Comparison of ENCODE assay signal across 14 cellular contexts in the genomic region with DNA sequence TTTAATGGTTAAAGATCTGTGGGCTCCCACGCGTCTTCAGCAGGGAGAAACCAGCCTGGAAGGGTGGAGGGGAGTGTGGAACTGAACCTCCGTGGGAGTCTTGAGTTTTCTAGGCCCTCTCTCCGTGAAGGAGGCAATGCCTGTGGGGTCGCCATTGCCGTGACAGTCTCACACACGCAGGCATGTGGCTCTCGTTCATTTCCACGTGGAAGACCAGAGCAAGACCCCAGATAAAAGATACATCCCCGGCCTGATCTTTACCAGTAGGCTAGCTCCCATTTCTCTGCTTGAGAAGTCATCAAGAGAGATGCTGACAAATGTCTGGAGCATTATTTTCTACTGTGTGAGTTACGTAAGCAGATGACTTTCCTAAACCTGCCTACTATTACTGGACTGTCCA.
"Had no signal": no experiment of that assay in that cellular context is flagged by ENCODE, and none has a peak within 500 bp of the region (broad histone marks: within the 10 kb centered on the region; RNA-seq: fewer than 3 reads in every experiment).

No MANE protein-coding gene starts in this region.

- H3K4me1 Mint-ChIP-seq: activated naive CD8-positive, alpha-beta T cell treated with anti-CD3 and anti-CD28 coated beads, Interleukin-2, amount 50 U/mL, for 24 hours; activated T-helper 17 cell treated with anti-CD3 and anti-CD28 coated beads, Interleukin-2, amount 50 U/mL, for 72 hours; stimulated activated memory B cell treated with anti-CD40 and anti-IgM and Interleukin-4, amounts not matched to agents 10 μg/mL and 1 μg/mL and 100 μg/mL, for 72 hours had no signal

- H3K4me1 ChIP-seq: esophagus muscularis mucosa, right atrium auricular region, thyroid gland, uterus had no signal

- H3K36me3 ChIP-seq: esophagus muscularis mucosa, right atrium auricular region, thyroid gland, uterus had no signal

- H3K27ac Mint-ChIP-seq: activated naive CD8-positive, alpha-beta T cell treated with anti-CD3 and anti-CD28 coated beads, Interleukin-2, amount 50 U/mL, for 24 hours; activated T-helper 17 cell treated with anti-CD3 and anti-CD28 coated beads, Interleukin-2, amount 50 U/mL, for 72 hours; natural killer cell treated with Interleukin-12 subunit alpha and Interleukin-12 subunit beta and Interleukin-15 and Interleukin-18, amount 100 ng/mL, for 72 hours; stimulated activated memory B cell treated with anti-CD40 and anti-IgM and Interleukin-4, amounts not matched to agents 10 μg/mL and 1 μg/mL and 100 μg/mL, for 72 hours had no signal

- H3K27me3 ChIP-seq: esophagus muscularis mucosa, right atrium auricular region, thyroid gland, uterus had no signal

- H3K4me3 ChIP-seq: esophagus muscularis mucosa, right atrium auricular region, thyroid gland, uterus had no signal

- H3K9me3 ChIP-seq: esophagus muscularis mucosa, right atrium auricular region, thyroid gland, uterus had no signal

- H3K27me3 Mint-ChIP-seq: activated naive CD8-positive, alpha-beta T cell treated with anti-CD3 and anti-CD28 coated beads, Interleukin-2, amount 50 U/mL, for 24 hours; activated T-helper 17 cell treated with anti-CD3 and anti-CD28 coated beads, Interleukin-2, amount 50 U/mL, for 72 hours; natural killer cell treated with Interleukin-12 subunit alpha and Interleukin-12 subunit beta and Interleukin-15 and Interleukin-18, amount 100 ng/mL, for 72 hours; stimulated activated memory B cell treated with anti-CD40 and anti-IgM and Interleukin-4, amounts not matched to agents 10 μg/mL and 1 μg/mL and 100 μg/mL, for 72 hours had no signal

- H3K36me3 Mint-ChIP-seq: stimulated activated memory B cell treated with anti-CD40 and anti-IgM and Interleukin-4, amounts not matched to agents 10 μg/mL and 1 μg/mL and 100 μg/mL, for 72 hours had no signal

- DNase-seq: activated naive CD4-positive, alpha-beta T cell treated with Interleukin-2 at 50 U/mL for 16 hours; activated naive CD8-positive, alpha-beta T cell treated with anti-CD3 and anti-CD28 coated beads, Interleukin-2, amount 50 U/mL, for 24 hours; aorta; mesenchymal stem cell; nucleus accumbens; stimulated activated CD4-positive, alpha-beta T cell treated with anti-CD3 and anti-CD28 coated beads, Interleukin-2, amount 100 ng/mL, for 48 hours; thyroid gland; uterus had no signal

- H3K4me3 Mint-ChIP-seq: activated naive CD8-positive, alpha-beta T cell treated with anti-CD3 and anti-CD28 coated beads, Interleukin-2, amount 50 U/mL, for 24 hours; activated T-helper 17 cell treated with anti-CD3 and anti-CD28 coated beads, Interleukin-2, amount 50 U/mL, for 72 hours; natural killer cell treated with Interleukin-12 subunit alpha and Interleukin-12 subunit beta and Interleukin-15 and Interleukin-18, amount 100 ng/mL, for 72 hours; stimulated activated memory B cell treated with anti-CD40 and anti-IgM and Interleukin-4, amounts not matched to agents 10 μg/mL and 1 μg/mL and 100 μg/mL, for 72 hours had no signal

- FAIRE-seq: endometrium had no signal

- H3K27ac ChIP-seq: esophagus muscularis mucosa, right atrium auricular region, thyroid gland, uterus had no signal
